12 cellular contexts compared by ENCODE assay signal in the genomic region with DNA sequence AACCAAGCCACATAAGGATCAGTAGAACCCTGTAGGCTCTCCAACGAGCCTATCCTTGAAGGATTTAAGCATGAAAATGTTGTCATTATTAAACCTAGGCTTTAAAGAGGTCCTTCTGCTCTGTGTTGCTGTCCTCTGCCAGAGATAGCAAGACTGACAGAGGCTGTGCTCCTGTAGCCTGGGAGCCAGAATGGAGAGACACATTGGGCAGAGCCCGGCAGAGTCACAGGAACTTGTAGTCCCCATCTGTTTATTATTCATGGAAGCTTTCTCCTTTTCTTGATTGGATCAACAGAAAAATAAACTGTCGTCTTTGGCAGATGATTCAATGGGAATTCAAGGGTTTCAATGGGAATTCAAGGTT. TPM values are rescaled to one million over a fixed set of nuclear protein-coding genes. Genes with fewer than 3 reads are reported as not detected.
DNase-seq lines count a peak whose midpoint lies in the region; ATAC-seq, FAIRE-seq and TF ChIP-seq lines count a peak whose summit lies in the region.
"Had no signal": no experiment of that assay in that cellular context is flagged by ENCODE, and none has a peak within 500 bp of the region (broad histone marks: within the 10 kb centered on the region; RNA-seq: fewer than 3 reads in every experiment).

No MANE protein-coding gene starts in this region.

- TF ChIP-seq RAD21 in GM12878 (IDR thresholded peaks at IDR 0.05; ENCODE audit: insufficient read depth, low read depth, low read length): no peak

- peaks cover 43% of the 10 kb centered on the region for H3K4me1 ChIP-seq in CD8-positive, alpha-beta T cell (ENCODE audit: insufficient read depth, low read length)
- H3K4me1 ChIP-seq in HUES48 (ENCODE audit: control insufficient read depth, insufficient read depth, low read length) (peaks cover 16% of the 10 kb centered on the region), GM12878 (ENCODE audit: control insufficient read depth, insufficient read depth, low read length) (peaks cover 34% of the 10 kb centered on the region), neutrophil (ENCODE audit: control insufficient read depth in 1 of 2, insufficient read depth in 1 of 2, low read depth in 1 of 2, low read length in 1 of 2) (peaks cover 52 to 56% of the 10 kb centered on the region in 2 experiments)

- no peak for FAIRE-seq in GM12878 (lab: Jason Lieb, UNC)
- FAIRE-seq: endometrium had no signal

- BruUV-seq in GM12878 (replicated peaks; lab: Mats Ljungman, UMichigan): no TSS peak

- POLR2A ChIA-PET in CD8-positive, alpha-beta T cell (lab: Charles Lee): interaction anchor here (0.6 kb wide), 1 partner anchor 67 kb away, joined by 3 read pairs; no protein-coding TSS in a partner anchor
- POLR2A ChIA-PET in GM12878 (lab: Charles Lee): interaction anchor here (0.8 to 1.3 kb wide), 2 partner anchors 9 to 10 kb away, joined by 4 to 5 read pairs; no protein-coding TSS in a partner anchor

- SMC1A ChIA-PET in GM12878 (lab: Charles Lee; ENCODE audit: uncharacterized antibody, unreplicated experiment): interaction anchor here (0.8 to 6.4 kb wide), 9 partner anchors 8 to 112 kb away, joined by 3 to 79 read pairs (median 4); partner anchors contain the start of gene SLAMF1

- in situ Hi-C loops in GM12878 (cut with MboI): no loop called here

- H3K27me3 Mint-ChIP-seq in CD8-positive, alpha-beta T cell (ENCODE audit: low read depth): no peaks in the 10 kb centered on the region

- no peak overlapping the region for H3K4me3 ChIP-seq in CD8-positive, alpha-beta T cell (ENCODE audit: low read depth, low read length)
- H3K4me3 ChIP-seq in HUES48 (ENCODE audit: low read depth, low read length): no peak overlapping the region; the same call in 1 of the 2 replicates
- H3K4me3 ChIP-seq in GM12878: peak overlapping the region; percentile 29; the same call in 1 of the 2 replicates
- H3K4me3 ChIP-seq in neutrophil (ENCODE audit: low read depth in 1 of 2, low read length in 1 of 2): peak overlapping the region; percentile 49 to 50

- intact Hi-C loops in CD8-positive, alpha-beta T cell (cut with DNase I, micrococcal nuclease): no loop called here
- intact Hi-C loops in GM12878 (cut with micrococcal nuclease; ENCODE audit: unreplicated experiment): no loop called here

- peak overlapping the region; percentile 27 for H3K4me3 Mint-ChIP-seq in CD8-positive, alpha-beta T cell

- TF ChIP-seq EP300 in GM12878 (IDR thresholded peaks at IDR 0.05; ENCODE audit: borderline replicate concordance in 1 of 2, control insufficient read depth in 1 of 2, low read depth in 2 of 2, low read length in 2 of 2): no peak

- H3K9ac ChIP-seq in HUES48 (ENCODE audit: low read depth, low read length) (no peak overlapping the region), GM12878 (ENCODE audit: control insufficient read depth, insufficient read depth, low read length) (no peak overlapping the region)

- no peaks in the 10 kb centered on the region for H3K36me3 ChIP-seq in CD8-positive, alpha-beta T cell (ENCODE audit: insufficient read depth, low read length)
- no peaks in the 10 kb centered on the region for H3K36me3 ChIP-seq in HUES48 (ENCODE audit: control insufficient read depth, insufficient read depth, low read length)
- no peaks in the 10 kb centered on the region for H3K36me3 ChIP-seq in GM12878 (ENCODE audit: control insufficient read depth in 2 of 2, insufficient read depth in 2 of 2, low read length in 1 of 2)
- H3K36me3 ChIP-seq in neutrophil: no peaks in the 10 kb centered on the region

- RAD21 ChIA-PET in GM12878 (lab: Charles Lee; ENCODE audit: unreplicated experiment): interaction anchor here (1.1 to 5.3 kb wide), 3 partner anchors 8 to 39 kb away, joined by 3 to 42 read pairs (median 4); no protein-coding TSS in a partner anchor

- no peak for ATAC-seq in CD8-positive, alpha-beta T cell
- ATAC-seq in GM12878: no peak
- ATAC-seq in HG03159 (IDR thresholded peaks at IDR 0.05; ENCODE audit: unreplicated experiment): no peak

- CTCF ChIA-PET in CD8-positive, alpha-beta T cell (lab: Charles Lee): interaction anchor here (0.6 to 2.2 kb wide), 7 partner anchors 9 to 125 kb away, joined by 3 to 11 read pairs (median 3); no protein-coding TSS in a partner anchor
- CTCF ChIA-PET in GM12878 (lab: Yijun Ruan, JAX): interaction anchor here (1.0 to 6.4 kb wide), 4 partner anchors 8 to 102 kb away, joined by 3 to 60 read pairs (median 4); partner anchors contain the start of gene CD48

- H3K27ac ChIP-seq in CD8-positive, alpha-beta T cell (ENCODE audit: low read depth, low read length): no peak overlapping the region
- peak overlapping the region; percentile 93 for H3K27ac ChIP-seq in HUES48 (ENCODE audit: low read depth, low read length)
- H3K27ac ChIP-seq in GM12878 (ENCODE audit: control insufficient read depth, insufficient read depth): peak overlapping the region; percentile 75
- peak overlapping the region; percentile 76 for H3K27ac ChIP-seq in neutrophil

- peak overlapping the region; percentile 73 for H3K4me2 ChIP-seq in GM12878 (ENCODE audit: control insufficient read depth, insufficient read depth)

- H3K79me2 ChIP-seq in GM12878 (ENCODE audit: control insufficient read depth, insufficient read depth, low read length): peaks cover 14% of the 10 kb centered on the region

- no peak overlapping the region for H3K27ac Mint-ChIP-seq in CD8-positive, alpha-beta T cell

- H3K9me3 Mint-ChIP-seq in CD8-positive, alpha-beta T cell: no peaks in the 10 kb centered on the region

- no peaks in the 10 kb centered on the region for H4K20me1 ChIP-seq in GM12878 (ENCODE audit: control insufficient read depth, insufficient read depth)

- peak overlapping the region; percentile 9; the same call in 1 of the 2 replicates for H2AFZ ChIP-seq in GM12878 (ENCODE audit: control insufficient read depth, low read depth, low read length)

- peaks cover 63% of the 10 kb centered on the region for H3K4me1 Mint-ChIP-seq in CD8-positive, alpha-beta T cell (ENCODE audit: low read depth)

- TF ChIP-seq POLR2A in GM12878 (IDR thresholded peaks at IDR 0.05; ENCODE audit: low read depth, low read length): no peak

- TF ChIP-seq CTCF in CD8-positive, alpha-beta T cell (IDR thresholded peaks at IDR 0.05): no peak
- TF ChIP-seq CTCF in GM12878 (IDR thresholded peaks at IDR 0.05 in 2 of 3, conservative IDR thresholded peaks at IDR 0.05 in 1 of 3; ENCODE audit: control insufficient read depth in 2 of 3, extremely low read depth in 1 of 3, insufficient read depth in 1 of 3, low read depth in 3 of 3, low read length in 3 of 3): no peak
- TF ChIP-seq CTCF in neutrophil (IDR thresholded peaks at IDR 0.05): no peak

- H3K27me3 ChIP-seq in CD8-positive, alpha-beta T cell (ENCODE audit: insufficient read depth, low read length): no peaks in the 10 kb centered on the region
- H3K27me3 ChIP-seq in HUES48 (ENCODE audit: control insufficient read depth, insufficient read depth, low read length) (no peaks in the 10 kb centered on the region), GM12878 (replicated peaks in 1 of 2; ENCODE audit: control insufficient read depth in 2 of 2, insufficient read depth in 2 of 2, low read length in 1 of 2) (no peaks in the 10 kb centered on the region), neutrophil (no peaks in the 10 kb centered on the region)

- DNase-seq in CD8-positive, alpha-beta T cell: no peak
- no peak for DNase-seq in GM12878 (ENCODE audit: low read depth, low spot score)
- DNase-seq in glomerular visceral epithelial cell (ENCODE audit: extremely low spot score): no peak
- no peak for DNase-seq in NCI-H524 (lab: John Stamatoyannopoulos, UW)
- DNase-seq: activated CD4-positive, CD25-positive, alpha-beta regulatory T cell; DMS153; hippocampal formation had no signal

- no peaks in the 10 kb centered on the region for H3K9me3 ChIP-seq in CD8-positive, alpha-beta T cell (ENCODE audit: low read length)
- peaks cover 16% of the 10 kb centered on the region for H3K9me3 ChIP-seq in HUES48 (ENCODE audit: control insufficient read depth, insufficient read depth, low read length)
- H3K9me3 ChIP-seq in GM12878 (replicated peaks; ENCODE audit: control insufficient read depth, insufficient read depth, low read length): no peaks in the 10 kb centered on the region; the same call in none of the 3 replicates
- no peaks in the 10 kb centered on the region for H3K9me3 ChIP-seq in neutrophil

- 27% methylated on average over 3 of the region's 3 CpGs for WGBS in GM12878 (ENCODE audit: insufficient coverage, insufficient replicate concordance, low lambda C conversion rate, missing lambda C conversion rate)

- peaks cover 9% of the 10 kb centered on the region for H3K36me3 Mint-ChIP-seq in CD8-positive, alpha-beta T cell

RNA-seq across cellular contexts. Expression of gene SLAMF1, which starts 19.2 kb away (rescaled TPM):
- total RNA-seq in CD8-positive, alpha-beta T cell: 10 to 100 TPM; 12.8 to 18.6 TPM
- total RNA-seq in GM12878 (2013; cell fraction: nucleolus; rRNA removed): 1,111 and 1,167 TPM in 2 replicates
- 121 and 136 TPM in 2 replicates for total RNA-seq in GM12878 (2014; rRNA removed)
- 134 and 145 TPM in 2 replicates for total RNA-seq in GM12878 (2014; rRNA removed; fragmentation: Illumina TruSeq; extraction: Trizol)
- total RNA-seq in GM12878 (2021): 125 and 140 TPM in 2 replicates
- 41.2 TPM for polyA plus RNA-seq in GM12878 (2011; ENCODE audit: low read depth)
- polyA plus RNA-seq in GM12878 (2011; rRNA removed): 260 and 289 TPM in 2 replicates
- polyA plus RNA-seq in GM12878 (2011; cell fraction: cytosol; rRNA removed): 194 and 205 TPM in 2 replicates
- polyA plus RNA-seq in GM12878 (2011; cell fraction: nucleus; rRNA removed): 385 and 567 TPM in 2 replicates
- 73.7 and 121 TPM in 2 replicates for polyA plus RNA-seq in GM12878 (2012)
- polyA plus RNA-seq in GM12878 (2014; fragmentation: Illumina TruSeq; extraction: Trizol): 134 and 155 TPM in 2 replicates
- polyA plus RNA-seq in GM12878 (2014; fragmentation: Nextera tagmentation; extraction: Ambion mirVana): 100 to 1,000 TPM; 128 to 145 TPM
- polyA plus RNA-seq in GM12878 (2014; rRNA removed): 154 and 204 TPM in 2 replicates
- 10 to 100 TPM; 87.3 to 89.7 TPM for polyA plus RNA-seq in GM12878 (2016; fragmentation: Nextera tagmentation; extraction: Ambion mirVana)
- polyA minus RNA-seq in GM12878 (2011; rRNA and poly(A)+ RNA removed): 378 and 409 TPM in 2 replicates
- 105 and 108 TPM in 2 replicates for polyA minus RNA-seq in GM12878 (2011; cell fraction: cytosol; rRNA and poly(A)+ RNA removed)
- 309 and 389 TPM in 2 replicates for polyA minus RNA-seq in GM12878 (2011; cell fraction: nucleus; rRNA and poly(A)+ RNA removed)

RNA-seq across cellular contexts. Expression of gene CD48, which starts 45.6 kb away (rescaled TPM):
- total RNA-seq in CD8-positive, alpha-beta T cell: 100 to 1,000 TPM; 397 to 399 TPM
- 550 and 565 TPM in 2 replicates for total RNA-seq in GM12878 (2013; cell fraction: nucleolus; rRNA removed)
- total RNA-seq in GM12878 (2014; rRNA removed) (415 and 499 TPM in 2 replicates), GM12878 (2014; rRNA removed; fragmentation: Illumina TruSeq; extraction: Trizol) (445 and 463 TPM in 2 replicates), GM12878 (2021) (311 and 323 TPM in 2 replicates)
- 1,141 TPM for polyA plus RNA-seq in GM12878 (2011; ENCODE audit: low read depth)
- polyA plus RNA-seq in GM12878 (2011; rRNA removed) (1,315 and 1,412 TPM in 2 replicates), GM12878 (2014; fragmentation: Illumina TruSeq; extraction: Trizol) (487 and 663 TPM in 2 replicates), GM12878 (2014; fragmentation: Nextera tagmentation; extraction: Ambion mirVana) (100 to 1,000 TPM; 667 to 776 TPM), GM12878 (2014; rRNA removed) (335 and 411 TPM in 2 replicates), GM12878 (2016; fragmentation: Nextera tagmentation; extraction: Ambion mirVana) (100 to 1,000 TPM; 302 to 328 TPM)
- 831 and 1,170 TPM in 2 replicates for polyA plus RNA-seq in GM12878 (2011; cell fraction: cytosol; rRNA removed)
- polyA plus RNA-seq in GM12878 (2011; cell fraction: nucleus; rRNA removed): 317 and 485 TPM in 2 replicates
- 688 and 1,150 TPM in 2 replicates for polyA plus RNA-seq in GM12878 (2012)
- 654 and 682 TPM in 2 replicates for polyA minus RNA-seq in GM12878 (2011; rRNA and poly(A)+ RNA removed)
- 176 and 177 TPM in 2 replicates for polyA minus RNA-seq in GM12878 (2011; cell fraction: cytosol; rRNA and poly(A)+ RNA removed)
- 79.5 and 82.9 TPM in 2 replicates for polyA minus RNA-seq in GM12878 (2011; cell fraction: nucleus; rRNA and poly(A)+ RNA removed)
- total RNA-seq: RPMI7951 had no signal

Comparison
In these comparisons a context has a peak if more than half of its experiments do, and no peak if none do; other contexts are left out.
1. H3K4me3 ChIP-seq: peak in GM12878 (single experiment) and neutrophil (2 of 2); none in CD8-positive, alpha-beta T cell (single experiment) and HUES48 (single experiment).
2. RNA of gene SLAMF1, which starts 19.2 kb away (total RNA-seq): 121 to 1,167 TPM in GM12878; 12.8 to 18.6 TPM in CD8-positive, alpha-beta T cell; every median in the first group is over 4 times any median in the second.